Comparison of ENCODE assay signal across 26 cellular contexts in genomic region chr19:35354898-35355297, GRCh38. TPM values are rescaled to one million over a fixed set of nuclear protein-coding genes. Genes with fewer than 3 reads are reported as not detected.
A peak's percentile ranks its signal among the peaks of the same experiment; 100 is the strongest.
DNase-seq lines count a peak whose midpoint lies in the region; ATAC-seq and TF ChIP-seq lines count a peak whose summit lies in the region.
"Had no signal": no experiment of that assay in that cellular context is flagged by ENCODE, and none has a peak within 500 bp of the region (broad histone marks: within the 10 kb centered on the region; RNA-seq: fewer than 3 reads in every experiment).

No MANE protein-coding gene starts in this region.

- H3K36me3 Mint-ChIP-seq in immature natural killer cell, result no peaks in the 10 kb centered on the region
- H3K36me3 Mint-ChIP-seq: activated naive CD8-positive, alpha-beta T cell had no signal

- no peaks in the 10 kb centered on the region for H3K27me3 ChIP-seq in upper lobe of right lung
- H3K27me3 ChIP-seq: ascending aorta had no signal

- intact Hi-C loops in upper lobe of right lung (cut with DNase I), result loop anchor here (10.0 kb wide), 2 partner anchors 110 to 140 kb away; partner anchors contain the start of gene KRTDAP

- peaks cover 7% of the 10 kb centered on the region for H3K4me1 ChIP-seq in upper lobe of right lung
- H3K4me1 ChIP-seq: ascending aorta, prostate gland had no signal

- TF ChIP-seq CTCF in upper lobe of right lung (IDR thresholded peaks at IDR 0.05), result no peak
- TF ChIP-seq CTCF in RWPE1 (conservative IDR thresholded peaks at IDR 0.05; ENCODE audit: low read depth), result no peak

- H3K27ac Mint-ChIP-seq in immature natural killer cell, result peak overlapping the region in 4 of 6 donors; percentile 23 to 80 (median 48)
- H3K27ac Mint-ChIP-seq: activated CD4-positive, alpha-beta T cell treated with anti-CD3 and anti-CD28 coated beads, Interleukin-2, amount 10 ng/mL, durations not matched to agents 7 days and 5 days; activated naive CD8-positive, alpha-beta T cell had no signal

- H3K4me3 Mint-ChIP-seq in immature natural killer cell, result peak overlapping the region in 2 of 5 donors; percentile 15 to 53
- H3K4me3 Mint-ChIP-seq: activated CD4-positive, alpha-beta T cell treated with anti-CD3 and anti-CD28 coated beads, Interleukin-2, amount 10 ng/mL, durations not matched to agents 7 days and 5 days; activated naive CD8-positive, alpha-beta T cell had no signal

- no peaks in the 10 kb centered on the region for H3K9me3 Mint-ChIP-seq in immature natural killer cell
- H3K9me3 Mint-ChIP-seq: activated CD4-positive, alpha-beta T cell treated with anti-CD3 and anti-CD28 coated beads, Interleukin-2, amount 10 ng/mL, durations not matched to agents 7 days and 5 days had no signal

- no peak for ATAC-seq in upper lobe of right lung
- ATAC-seq: heart right ventricle had no signal

- POLR2A ChIA-PET in RWPE1 (lab: Yijun Ruan, JAX; ENCODE audit: low non-redundant PET), result no interaction called here

- H3K27ac ChIP-seq in upper lobe of right lung (no peak overlapping the region), RWPE1 (no peak overlapping the region)
- H3K27ac ChIP-seq: ascending aorta, dorsolateral prefrontal cortex, epithelial cell of prostate, heart right ventricle, prostate gland, thoracic aorta, WERI-Rb-1 had no signal

- H3K27me3 Mint-ChIP-seq in immature natural killer cell (ENCODE audit: low read depth in 3 of 3), result peaks cover 0 to 7% (median 7%) of the 10 kb centered on the region in 3 donors
- H3K27me3 Mint-ChIP-seq: activated CD4-positive, alpha-beta T cell treated with anti-CD3 and anti-CD28 coated beads, Interleukin-2, amount 10 ng/mL, durations not matched to agents 7 days and 5 days had no signal

- DNase-seq in stimulated activated CD4-positive, alpha-beta T cell treated with anti-CD3 and anti-CD28 coated beads, Interleukin-1b, Interleukin-23, amount 100 ng/mL, for 48 hours, result peak; percentile 36
- no peak for DNase-seq in stimulated activated CD4-positive, alpha-beta T cell treated with anti-CD3 and anti-CD28 coated beads, Interleukin-12 subunit alpha, Interleukin-12 subunit beta, amount 100 ng/mL, for 4 hours
- peak; percentile 35 to 56 (median 42) for DNase-seq in immature natural killer cell
- DNase-seq in upper lobe of right lung, result peak; percentile 19
- no peak for DNase-seq in NCI-H1417 treated with DMSO at 0.1 percent for 48 hours (lab: John Stamatoyannopoulos, UW)
- DNase-seq in RWPE1 (ENCODE audit: low spot score), result no peak
- DNase-seq: ACHN; activated CD4-positive, alpha-beta T cell treated with anti-CD3 and anti-CD28 coated beads, Interleukin-2, amount 10 ng/mL, durations not matched to agents 7 days and 5 days; C1 segment of cervical spinal cord; central memory CD4-positive, alpha-beta T cell; EL; GOT3; heart right ventricle; NCI-H1930; RPMI8226; stimulated activated naive CD4-positive, alpha-beta T cell treated with Interleukin-2 at 50 U/mL for 16 hours; WERI-Rb-1 had no signal

- no peaks in the 10 kb centered on the region for H3K36me3 ChIP-seq in upper lobe of right lung
- H3K36me3 ChIP-seq: ascending aorta, heart right ventricle, prostate gland, thoracic aorta, WERI-Rb-1 had no signal

- CTCF ChIA-PET in RWPE1 (lab: Yijun Ruan, JAX), result interaction anchor here (0.6 to 2.7 kb wide), 6 partner anchors 86 to 289 kb away, joined by 4 to 52 read pairs (median 4); partner anchors contain the start of gene USF2

- H3K9me3 ChIP-seq in upper lobe of right lung, result no peaks in the 10 kb centered on the region
- H3K9me3 ChIP-seq: ascending aorta, heart right ventricle, prostate gland, thoracic aorta had no signal

- peaks cover 14 to 23% of the 10 kb centered on the region in 2 donors for H3K4me1 Mint-ChIP-seq in immature natural killer cell

- no peak overlapping the region for H3K4me3 ChIP-seq in upper lobe of right lung
- H3K4me3 ChIP-seq: ascending aorta, dorsolateral prefrontal cortex, heart right ventricle, prostate gland, thoracic aorta had no signal

RNA-seq across cellular contexts. Expression of gene FFAR3, which starts 3.4 kb away (rescaled TPM):
- not detected for polyA plus RNA-seq in immature natural killer cell
- total RNA-seq in upper lobe of right lung, result not detected
- total RNA-seq: activated CD4-positive, alpha-beta T cell treated with anti-CD3 and anti-CD28 coated beads, Interleukin-2, amount 10 ng/mL, durations not matched to agents 7 days and 5 days; ascending aorta; lower leg skin; skeletal muscle tissue; thoracic aorta had no signal

RNA-seq across cellular contexts. Expression of gene FFAR1, which starts 7.2 kb away (rescaled TPM):
- not detected for polyA plus RNA-seq in immature natural killer cell
- total RNA-seq in upper lobe of right lung, result not detected
- total RNA-seq: activated CD4-positive, alpha-beta T cell treated with anti-CD3 and anti-CD28 coated beads, Interleukin-2, amount 10 ng/mL, durations not matched to agents 7 days and 5 days; ascending aorta; heart right ventricle; lower leg skin; mucosa of gallbladder; skeletal muscle tissue; thoracic aorta had no signal
- polyA plus RNA-seq: heart right ventricle had no signal

RNA-seq across cellular contexts. Expression of gene GPR42, which starts 16.0 kb away (rescaled TPM):
- not detected for polyA plus RNA-seq in immature natural killer cell
- not detected for total RNA-seq in upper lobe of right lung
- total RNA-seq: activated CD4-positive, alpha-beta T cell treated with anti-CD3 and anti-CD28 coated beads, Interleukin-2, amount 10 ng/mL, durations not matched to agents 7 days and 5 days; ascending aorta; heart right ventricle; lower leg skin; mucosa of gallbladder; prostate gland; skeletal muscle tissue; thoracic aorta had no signal
- polyA plus RNA-seq: heart right ventricle had no signal

RNA-seq across cellular contexts. Expression of gene CD22, which starts 25.9 kb away (rescaled TPM):
- polyA plus RNA-seq in immature natural killer cell, result 1 to 10 TPM in 1 of 3 donors, under 1 TPM in 1, not detected in 1; 0.93 to 2.2 TPM
- total RNA-seq in upper lobe of right lung, result 15.8 TPM

Comparison
In these comparisons a context has a peak if more than half of its experiments do, and no peak if none do; other contexts are left out.
1. DNase-seq: peak in stimulated activated CD4-positive, alpha-beta T cell treated with anti-CD3 and anti-CD28 coated beads, Interleukin-1b, Interleukin-23, amount 100 ng/mL, for 48 hours (single experiment), immature natural killer cell (3 of 3) and upper lobe of right lung (single experiment); none in stimulated activated CD4-positive, alpha-beta T cell treated with anti-CD3 and anti-CD28 coated beads, Interleukin-12 subunit alpha, Interleukin-12 subunit beta, amount 100 ng/mL, for 4 hours (single experiment), NCI-H1417 treated with DMSO at 0.1 percent for 48 hours (single experiment) and RWPE1 (single experiment).